ENCODE assay signal across 1 cellular context in genomic region chr13:77981191-77981925, GRCh38.
TF ChIP-seq lines count a peak whose summit lies in the region.

No MANE protein-coding gene starts in this region.

TF ChIP-seq in H1, 55 proteins besides CTCF, POLR2A, EP300 and RAD21:
- TF ChIP-seq RNF2 (IDR thresholded peaks at IDR 0.05; ENCODE audit: borderline replicate concordance, low read depth, low read length, missing control alignments, poor library complexity, severe bottlenecking) (no peak), CEBPB (IDR thresholded peaks at IDR 0.05; ENCODE audit: low read depth, low read length) (no peak), HDAC6 (IDR thresholded peaks at IDR 0.05; ENCODE audit: low read depth, low read length) (no peak), RBBP5 (IDR thresholded peaks at IDR 0.05; ENCODE audit: borderline replicate concordance, low read depth, low read length) (no peak), POLR2AphosphoS5 (IDR thresholded peaks at IDR 0.05; ENCODE audit: low read depth, low read length) (no peak), ZNF274 (IDR thresholded peaks at IDR 0.05; ENCODE audit: borderline replicate concordance, extremely low read depth, low read length) (no peak), CHD7 (IDR thresholded peaks at IDR 0.05; ENCODE audit: insufficient replicate concordance, low read length) (no peak), SP2 (IDR thresholded peaks at IDR 0.05; ENCODE audit: low read length) (no peak), KDM5A (IDR thresholded peaks at IDR 0.05; ENCODE audit: low read length) (no peak), CBX8 (IDR thresholded peaks at IDR 0.05; ENCODE audit: borderline replicate concordance, low read depth, low read length) (no peak), ATF3 (IDR thresholded peaks at IDR 0.05; ENCODE audit: insufficient read depth, low read depth, low read length) (no peak), SRF (IDR thresholded peaks at IDR 0.05; ENCODE audit: low read depth, low read length) (no peak), TBP (IDR thresholded peaks at IDR 0.05; ENCODE audit: low read depth, low read length) (no peak), CHD1 (IDR thresholded peaks at IDR 0.05; ENCODE audit: low read depth, low read length) (no peak), PHF8 (conservative IDR thresholded peaks at IDR 0.05; ENCODE audit: low read depth, low read length) (no peak), SIRT6 (IDR thresholded peaks at IDR 0.05; ENCODE audit: low read length) (no peak), HDAC2 (IDR thresholded peaks at IDR 0.05; ENCODE audit: borderline replicate concordance in 1 of 2, low read depth in 2 of 2, low read length in 2 of 2) (no peak), EGR1 (IDR thresholded peaks at IDR 0.05; ENCODE audit: borderline replicate concordance, low read depth, low read length) (no peak), CTBP2 (IDR thresholded peaks at IDR 0.05; ENCODE audit: borderline replicate concordance, insufficient read depth, insufficient read length, low read length) (no peak), GTF2F1 (IDR thresholded peaks at IDR 0.05; ENCODE audit: borderline replicate concordance, low read depth, low read length) (no peak)
TF ChIP-seq in H1: peak in this region for 0.
